Comparison of ENCODE assay signal across 29 cellular contexts in the genomic region with DNA sequence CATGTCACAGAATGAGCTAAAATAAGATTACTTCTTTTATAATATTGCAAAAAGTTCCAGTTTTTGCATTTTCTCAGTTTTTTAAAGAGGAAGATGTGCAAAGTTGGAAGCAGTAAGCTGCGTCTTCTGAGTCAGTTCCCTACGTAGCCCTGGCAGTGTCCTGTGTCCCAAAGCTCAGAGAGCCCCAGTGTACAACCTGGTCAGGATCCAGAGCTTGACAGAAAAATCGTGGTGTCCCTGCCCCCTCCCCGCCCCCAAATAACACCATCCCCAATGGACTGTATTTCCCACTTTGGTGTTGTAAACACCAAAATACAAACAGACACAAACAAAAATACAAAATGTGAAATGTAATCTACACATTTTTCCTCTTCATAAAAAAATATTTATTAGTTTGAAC. TPM values are rescaled to one million over a fixed set of nuclear protein-coding genes. Genes with fewer than 3 reads are reported as not detected.
"Had no signal": no experiment of that assay in that cellular context is flagged by ENCODE, and none has a peak within 500 bp of the region (broad histone marks: within the 10 kb centered on the region; RNA-seq: fewer than 3 reads in every experiment).

No MANE protein-coding gene starts in this region.

- H3K27ac ChIP-seq: KMS-11 had no signal

- FAIRE-seq: bronchial epithelial cell, TTC549 had no signal

- H3K4me2 ChIP-seq: KMS-11 had no signal

- H3K4me3 Mint-ChIP-seq: activated CD4-positive, alpha-beta T cell treated with anti-CD3 and anti-CD28 coated beads for 36 hours; activated CD4-positive, alpha-beta T cell treated with anti-CD3 and anti-CD28 coated beads, Interleukin-2, amount 10 ng/mL, durations not matched to agents 7 days and 5 days; activated CD8-positive, alpha-beta T cell treated with anti-CD3 and anti-CD28 coated beads, Interleukin-2, amount 10 ng/mL, durations not matched to agents 7 days and 5 days; activated naive CD4-positive, alpha-beta T cell treated with anti-CD3 and anti-CD28 coated beads, Interleukin-2, amount 50 U/mL, for 24 hours; activated naive CD8-positive, alpha-beta T cell treated with anti-CD3 and anti-CD28 coated beads, Interleukin-2, amount 10 ng/mL, durations not matched to agents 7 days and 5 days; activated T-cell treated with anti-CD3 and anti-CD28 coated beads, Interleukin-2, amount 50 U/mL, for 24 hours; T-helper 1 cell treated with Interleukin-12 subunit alpha and Interleukin-12 subunit beta and Interleukin-4 antibody, amounts not matched to agents 30 μg/mL and 1 μg/mL, for 36 hours; T-helper 2 cell treated with Interferon-gamma antibody and Interleukin-4, amounts not matched to agents 5 μg/mL and 100 μg/mL, for 36 hours had no signal

- H3K27ac Mint-ChIP-seq: activated CD4-positive, alpha-beta T cell treated with anti-CD3 and anti-CD28 coated beads for 36 hours; activated CD4-positive, alpha-beta T cell treated with anti-CD3 and anti-CD28 coated beads, Interleukin-2, amount 10 ng/mL, durations not matched to agents 7 days and 5 days; activated CD8-positive, alpha-beta T cell treated with anti-CD3 and anti-CD28 coated beads, Interleukin-2, amount 10 ng/mL, durations not matched to agents 7 days and 5 days; activated naive CD4-positive, alpha-beta T cell treated with anti-CD3 and anti-CD28 coated beads, Interleukin-2, amount 50 U/mL, for 24 hours; activated T-helper 2 cell treated with anti-CD3 and anti-CD28 coated beads, Interferon-gamma antibody, Interleukin-2, Interleukin-4, amounts not matched to agents 10 μg/mL and 5 μg/mL and 100 μg/mL, durations not matched to agents 14 hours and 24 hours and 36 hours; T-helper 1 cell treated with Interleukin-12 subunit alpha and Interleukin-12 subunit beta and Interleukin-4 antibody, amounts not matched to agents 30 μg/mL and 1 μg/mL, for 36 hours had no signal

- H3K4me1 Mint-ChIP-seq: brain had no signal

- H3K9me3 Mint-ChIP-seq: activated CD4-positive, alpha-beta T cell treated with anti-CD3 and anti-CD28 coated beads, Interleukin-2, amount 10 ng/mL, durations not matched to agents 7 days and 5 days; activated naive CD4-positive, alpha-beta T cell treated with anti-CD3 and anti-CD28 coated beads, Interleukin-2, amount 50 U/mL, for 24 hours; activated naive CD8-positive, alpha-beta T cell treated with anti-CD3 and anti-CD28 coated beads, Interleukin-2, amount 10 ng/mL, durations not matched to agents 7 days and 5 days; activated T-cell treated with anti-CD3 and anti-CD28 coated beads, Interleukin-2, amount 50 U/mL, for 24 hours; activated T-helper 2 cell treated with anti-CD3 and anti-CD28 coated beads, Interferon-gamma antibody, Interleukin-2, Interleukin-4, amounts not matched to agents 10 μg/mL and 5 μg/mL and 100 μg/mL, durations not matched to agents 14 hours and 24 hours and 36 hours; brain; T-helper 1 cell treated with Interleukin-12 subunit alpha and Interleukin-12 subunit beta and Interleukin-4 antibody, amounts not matched to agents 30 μg/mL and 1 μg/mL, for 36 hours; T-helper 2 cell treated with Interferon-gamma antibody and Interleukin-4, amounts not matched to agents 5 μg/mL and 100 μg/mL, for 36 hours had no signal

- H3K27me3 ChIP-seq: adrenal gland had no signal

- H3K9me3 ChIP-seq: adrenal gland had no signal

- ATAC-seq: activated CD4-positive, alpha-beta T cell treated with anti-CD3 and anti-CD28 coated beads for 36 hours; activated CD8-positive, alpha-beta T cell treated with anti-CD3 and anti-CD28 coated beads, Interleukin-2, amount 10 ng/mL, durations not matched to agents 7 days and 5 days; Panc1; Right ventricle myocardium inferior had no signal

- DNase-seq: activated CD4-positive, alpha-beta T cell treated with anti-CD3 and anti-CD28 coated beads for 36 hours; activated CD4-positive, alpha-beta T cell treated with anti-CD3 and anti-CD28 coated beads, Interleukin-2, amount 10 ng/mL, durations not matched to agents 7 days and 5 days; activated CD4-positive, alpha-beta T cell treated with anti-CD3 and anti-CD28 coated beads, Interleukin-2, amount 50 U/mL, for 48 hours; activated CD8-positive, alpha-beta T cell treated with anti-CD3 and anti-CD28 coated beads, Interleukin-2, amount 10 ng/mL, durations not matched to agents 7 days and 5 days; activated gamma-delta T cell; activated naive CD4-positive, alpha-beta T cell treated with Interleukin-2 at 50 U/mL for 16 hours; activated naive CD8-positive, alpha-beta T cell treated with anti-CD3 and anti-CD28 coated beads, Interleukin-2, amount 10 ng/mL, durations not matched to agents 7 days and 5 days; activated T-cell treated with anti-CD3 and anti-CD28 coated beads, Interleukin-2, amount 50 U/mL, for 24 hours; adrenal gland; central memory CD4-positive, alpha-beta T cell; MM.1S; MV-4-11; NCI-H1092; NCI-H1436 treated with DMSO at 0.1 percent for 48 hours; NCI-H1694 treated with DMSO at 0.1 percent for 48 hours; NCI-H2029; NCI-H345; NCI-H524 treated with DMSO at 0.1 percent for 48 hours; SIG-M5 had no signal

- H3K9ac ChIP-seq: KMS-11 had no signal

- H3K27me3 Mint-ChIP-seq: activated CD4-positive, alpha-beta T cell treated with anti-CD3 and anti-CD28 coated beads for 36 hours; activated CD4-positive, alpha-beta T cell treated with anti-CD3 and anti-CD28 coated beads, Interleukin-2, amount 10 ng/mL, durations not matched to agents 7 days and 5 days; activated naive CD4-positive, alpha-beta T cell treated with anti-CD3 and anti-CD28 coated beads, Interleukin-2, amount 50 U/mL, for 24 hours; activated naive CD8-positive, alpha-beta T cell treated with anti-CD3 and anti-CD28 coated beads, Interleukin-2, amount 10 ng/mL, durations not matched to agents 7 days and 5 days; activated T-cell treated with anti-CD3 and anti-CD28 coated beads, Interleukin-2, amount 50 U/mL, for 24 hours; brain had no signal

- H3K4me3 ChIP-seq: adrenal gland had no signal

- H3K36me3 Mint-ChIP-seq: activated naive CD4-positive, alpha-beta T cell treated with anti-CD3 and anti-CD28 coated beads, Interleukin-2, amount 50 U/mL, for 24 hours had no signal

RNA-seq across cellular contexts. Expression of a gene that starts 47.7 kb away (rescaled TPM):
- total RNA-seq: activated CD8-positive, alpha-beta T cell treated with anti-CD3 and anti-CD28 coated beads, Interleukin-2, amount 10 ng/mL, durations not matched to agents 7 days and 5 days; activated naive CD8-positive, alpha-beta T cell treated with anti-CD3 and anti-CD28 coated beads, Interleukin-2, amount 10 ng/mL, durations not matched to agents 7 days and 5 days; activated T-helper 2 cell treated with anti-CD3 and anti-CD28 coated beads, Interferon-gamma antibody, Interleukin-2, Interleukin-4, amounts not matched to agents 10 μg/mL and 5 μg/mL and 100 μg/mL, durations not matched to agents 14 hours and 24 hours and 36 hours had no signal
